In genomic region chr13:97834255-97834654, GRCh38 we compare ENCODE assay signal across 1 cellular context.
TF ChIP-seq lines count a peak whose summit lies in the region.

No MANE protein-coding gene starts in this region.

TF ChIP-seq in HCT116, 20 proteins besides CTCF, POLR2A, EP300 and RAD21 (continued from another document):
- no peak for TF ChIP-seq MAX (IDR thresholded peaks at IDR 0.05)
